ENCODE assay signal across 1 cellular context in the genomic region with DNA sequence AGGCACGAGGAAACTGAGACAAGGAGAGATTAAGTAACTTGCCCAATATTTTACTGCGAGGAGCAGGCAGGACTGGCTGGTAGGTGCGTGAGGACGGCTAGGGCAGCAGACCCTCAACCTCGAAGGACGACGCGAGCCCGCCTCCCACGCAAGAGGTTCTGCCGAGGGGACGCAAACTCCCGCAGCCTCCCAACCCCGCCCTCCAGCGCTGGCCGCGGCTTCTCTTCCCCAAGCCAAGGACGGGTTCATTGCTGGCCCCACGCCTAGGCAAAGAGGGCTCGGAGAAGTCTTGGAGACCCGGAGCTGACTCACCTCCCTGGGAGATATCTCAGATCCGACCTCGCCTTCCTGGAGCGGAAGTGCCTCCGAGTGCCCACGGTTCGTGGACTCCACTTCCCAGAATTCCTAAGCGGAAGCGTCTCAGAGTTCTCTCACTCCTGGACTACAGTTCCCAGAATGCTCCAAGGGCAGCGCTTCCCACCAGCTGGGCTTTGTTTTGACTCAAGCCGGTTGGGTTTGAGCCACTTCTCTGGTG.
TF ChIP-seq lines count a peak whose summit lies in the region.

A gene (minus strand): TSS at position 367 of the 535 bp plus-strand sequence. CDS start 1,621 bp downstream, outside the sequence.

TF ChIP-seq in GM12878, 131 proteins besides CTCF, POLR2A, EP300 and RAD21 (continued from another document and continues in another):
- TF ChIP-seq, protein P1, sequence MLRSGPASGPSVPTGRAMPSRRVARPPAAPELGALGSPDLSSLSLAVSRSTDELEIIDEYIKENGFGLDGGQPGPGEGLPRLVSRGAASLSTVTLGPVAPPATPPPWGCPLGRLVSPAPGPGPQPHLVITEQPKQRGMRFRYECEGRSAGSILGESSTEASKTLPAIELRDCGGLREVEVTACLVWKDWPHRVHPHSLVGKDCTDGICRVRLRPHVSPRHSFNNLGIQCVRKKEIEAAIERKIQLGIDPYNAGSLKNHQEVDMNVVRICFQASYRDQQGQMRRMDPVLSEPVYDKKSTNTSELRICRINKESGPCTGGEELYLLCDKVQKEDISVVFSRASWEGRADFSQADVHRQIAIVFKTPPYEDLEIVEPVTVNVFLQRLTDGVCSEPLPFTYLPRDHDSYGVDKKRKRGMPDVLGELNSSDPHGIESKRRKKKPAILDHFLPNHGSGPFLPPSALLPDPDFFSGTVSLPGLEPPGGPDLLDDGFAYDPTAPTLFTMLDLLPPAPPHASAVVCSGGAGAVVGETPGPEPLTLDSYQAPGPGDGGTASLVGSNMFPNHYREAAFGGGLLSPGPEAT (IDR thresholded peaks at IDR 0.05; ENCODE audit: low read depth), result peak; percentile 55; the same call in 1 of the 2 replicates
- TF ChIP-seq IRF4 (IDR thresholded peaks at IDR 0.05; ENCODE audit: low read depth, low read length) (peak; percentile 72), GATAD2B (conservative IDR thresholded peaks at IDR 0.05; ENCODE audit: low read depth) (peak; percentile 66; the same call in 1 of the 2 replicates), STAT1 (conservative IDR thresholded peaks at IDR 0.05) (peak; percentile 73; the same call in 1 of the 2 replicates), YY1 (IDR thresholded peaks at IDR 0.05; ENCODE audit: low read depth, low read length) (peak; percentile 51; the same call in 1 of the 2 replicates), CBX5 (IDR thresholded peaks at IDR 0.05; ENCODE audit: low read depth) (0 out of 2 replicates have a peak, but pooled peaks have one; percentile 59), CEBPB (IDR thresholded peaks at IDR 0.05; ENCODE audit: borderline replicate concordance in 1 of 2, low read depth in 2 of 2, low read length in 2 of 2) (no peak), RELA (IDR thresholded peaks at IDR 0.05; ENCODE audit: borderline replicate concordance, partially characterized antibody) (peak; percentile 67), IKZF2 (IDR thresholded peaks at IDR 0.05) (peak in 1 of 2 experiments; percentile 47; a peak in 2 of 4 replicates), WRNIP1 (IDR thresholded peaks at IDR 0.05; ENCODE audit: borderline replicate concordance, low read depth, low read length) (no peak), NBN (IDR thresholded peaks at IDR 0.05) (0 out of 2 replicates have a peak, but pooled peaks have one; percentile 24), GABPA (IDR thresholded peaks at IDR 0.05; ENCODE audit: low read depth) (peak; percentile 97), EED (IDR thresholded peaks at IDR 0.05; ENCODE audit: low read depth) (peak; percentile 19; the same call in 1 of the 2 replicates), SMAD5 (IDR thresholded peaks at IDR 0.05; ENCODE audit: low read depth) (peak; percentile 72; the same call in 1 of the 2 replicates), HCFC1 (IDR thresholded peaks at IDR 0.05; ENCODE audit: low read length) (peak; percentile 98), CREM (IDR thresholded peaks at IDR 0.05; ENCODE audit: low read depth) (peak; percentile 89), HDAC6 (IDR thresholded peaks at IDR 0.05; ENCODE audit: unreplicated experiment) (no peak), SPI1 (IDR thresholded peaks at IDR 0.05; ENCODE audit: borderline replicate concordance, insufficient read depth, low read depth, low read length) (peak; percentile 70; the same call in 1 of the 2 replicates), CHD2 (IDR thresholded peaks at IDR 0.05; ENCODE audit: borderline replicate concordance, low read depth, low read length) (peak; percentile 57; the same call in 1 of the 2 replicates), CREB1 (IDR thresholded peaks at IDR 0.05; ENCODE audit: low read depth) (peak; percentile 63), NR2C1 (IDR thresholded peaks at IDR 0.05) (peak; percentile 62; the same call in 1 of the 2 replicates), IKZF1 (conservative IDR thresholded peaks at IDR 0.05) (peak; percentile 96), POU2F2 (IDR thresholded peaks at IDR 0.05; ENCODE audit: borderline replicate concordance, low read depth, low read length) (0 out of 3 replicates have a peak, but pooled peaks have one; percentile 10), PML (IDR thresholded peaks at IDR 0.05; ENCODE audit: low read length) (peak; percentile 59; the same call in 1 of the 2 replicates), SMARCA5 (IDR thresholded peaks at IDR 0.05) (no peak), JUNB (IDR thresholded peaks at IDR 0.05) (peak; percentile 37; the same call in 1 of the 2 replicates), SIN3A (IDR thresholded peaks at IDR 0.05; ENCODE audit: low read depth, low read length) (peak; percentile 83; the same call in 1 of the 2 replicates), EGR1 (IDR thresholded peaks at IDR 0.05; ENCODE audit: borderline replicate concordance in 1 of 2, low read depth in 2 of 2, low read length in 2 of 2) (peak in 1 of 2 experiments; percentile 86; a peak in 2 of 3 replicates), TCF3 (IDR thresholded peaks at IDR 0.05; ENCODE audit: borderline replicate concordance, insufficient read depth, low read depth, low read length) (0 out of 2 replicates have a peak, but pooled peaks have one; percentile 37), NR2F1 (conservative IDR thresholded peaks at IDR 0.05) (0 out of 2 replicates have a peak, but pooled peaks have one; percentile 18), RBBP5 (conservative IDR thresholded peaks at IDR 0.05) (no peak), MXI1 (IDR thresholded peaks at IDR 0.05; ENCODE audit: low read depth, low read length) (0 out of 2 replicates have a peak, but pooled peaks have one; percentile 2), TCF7 (IDR thresholded peaks at IDR 0.05; ENCODE audit: borderline replicate concordance) (no peak)
- TF ChIP-seq, protein P2, sequence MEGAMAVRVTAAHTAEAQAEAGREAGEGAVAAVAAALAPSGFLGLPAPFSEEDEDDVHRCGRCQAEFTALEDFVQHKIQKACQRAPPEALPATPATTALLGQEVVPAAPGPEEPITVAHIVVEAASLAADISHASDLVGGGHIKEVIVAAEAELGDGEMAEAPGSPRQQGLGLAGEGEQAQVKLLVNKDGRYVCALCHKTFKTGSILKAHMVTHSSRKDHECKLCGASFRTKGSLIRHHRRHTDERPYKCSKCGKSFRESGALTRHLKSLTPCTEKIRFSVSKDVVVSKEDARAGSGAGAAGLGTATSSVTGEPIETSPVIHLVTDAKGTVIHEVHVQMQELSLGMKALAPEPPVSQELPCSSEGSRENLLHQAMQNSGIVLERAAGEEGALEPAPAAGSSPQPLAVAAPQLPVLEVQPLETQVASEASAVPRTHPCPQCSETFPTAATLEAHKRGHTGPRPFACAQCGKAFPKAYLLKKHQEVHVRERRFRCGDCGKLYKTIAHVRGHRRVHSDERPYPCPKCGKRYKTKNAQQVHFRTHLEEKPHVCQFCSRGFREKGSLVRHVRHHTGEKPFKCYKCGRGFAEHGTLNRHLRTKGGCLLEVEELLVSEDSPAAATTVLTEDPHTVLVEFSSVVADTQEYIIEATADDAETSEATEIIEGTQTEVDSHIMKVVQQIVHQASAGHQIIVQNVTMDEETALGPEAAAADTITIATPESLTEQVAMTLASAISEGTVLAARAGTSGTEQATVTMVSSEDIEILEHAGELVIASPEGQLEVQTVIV (IDR thresholded peaks at IDR 0.05; ENCODE audit: borderline replicate concordance, partially characterized antibody), result peak; percentile 9
- TF ChIP-seq, protein P3, sequence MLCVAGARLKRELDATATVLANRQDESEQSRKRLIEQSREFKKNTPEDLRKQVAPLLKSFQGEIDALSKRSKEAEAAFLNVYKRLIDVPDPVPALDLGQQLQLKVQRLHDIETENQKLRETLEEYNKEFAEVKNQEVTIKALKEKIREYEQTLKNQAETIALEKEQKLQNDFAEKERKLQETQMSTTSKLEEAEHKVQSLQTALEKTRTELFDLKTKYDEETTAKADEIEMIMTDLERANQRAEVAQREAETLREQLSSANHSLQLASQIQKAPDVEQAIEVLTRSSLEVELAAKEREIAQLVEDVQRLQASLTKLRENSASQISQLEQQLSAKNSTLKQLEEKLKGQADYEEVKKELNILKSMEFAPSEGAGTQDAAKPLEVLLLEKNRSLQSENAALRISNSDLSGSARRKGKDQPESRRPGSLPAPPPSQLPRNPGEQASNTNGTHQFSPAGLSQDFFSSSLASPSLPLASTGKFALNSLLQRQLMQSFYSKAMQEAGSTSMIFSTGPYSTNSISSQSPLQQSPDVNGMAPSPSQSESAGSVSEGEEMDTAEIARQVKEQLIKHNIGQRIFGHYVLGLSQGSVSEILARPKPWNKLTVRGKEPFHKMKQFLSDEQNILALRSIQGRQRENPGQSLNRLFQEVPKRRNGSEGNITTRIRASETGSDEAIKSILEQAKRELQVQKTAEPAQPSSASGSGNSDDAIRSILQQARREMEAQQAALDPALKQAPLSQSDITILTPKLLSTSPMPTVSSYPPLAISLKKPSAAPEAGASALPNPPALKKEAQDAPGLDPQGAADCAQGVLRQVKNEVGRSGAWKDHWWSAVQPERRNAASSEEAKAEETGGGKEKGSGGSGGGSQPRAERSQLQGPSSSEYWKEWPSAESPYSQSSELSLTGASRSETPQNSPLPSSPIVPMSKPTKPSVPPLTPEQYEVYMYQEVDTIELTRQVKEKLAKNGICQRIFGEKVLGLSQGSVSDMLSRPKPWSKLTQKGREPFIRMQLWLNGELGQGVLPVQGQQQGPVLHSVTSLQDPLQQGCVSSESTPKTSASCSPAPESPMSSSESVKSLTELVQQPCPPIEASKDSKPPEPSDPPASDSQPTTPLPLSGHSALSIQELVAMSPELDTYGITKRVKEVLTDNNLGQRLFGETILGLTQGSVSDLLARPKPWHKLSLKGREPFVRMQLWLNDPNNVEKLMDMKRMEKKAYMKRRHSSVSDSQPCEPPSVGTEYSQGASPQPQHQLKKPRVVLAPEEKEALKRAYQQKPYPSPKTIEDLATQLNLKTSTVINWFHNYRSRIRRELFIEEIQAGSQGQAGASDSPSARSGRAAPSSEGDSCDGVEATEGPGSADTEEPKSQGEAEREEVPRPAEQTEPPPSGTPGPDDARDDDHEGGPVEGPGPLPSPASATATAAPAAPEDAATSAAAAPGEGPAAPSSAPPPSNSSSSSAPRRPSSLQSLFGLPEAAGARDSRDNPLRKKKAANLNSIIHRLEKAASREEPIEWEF (IDR thresholded peaks at IDR 0.05; ENCODE audit: insufficient replicate concordance, low read depth, low read length), result peak; percentile 38
- TF ChIP-seq, protein P4, sequence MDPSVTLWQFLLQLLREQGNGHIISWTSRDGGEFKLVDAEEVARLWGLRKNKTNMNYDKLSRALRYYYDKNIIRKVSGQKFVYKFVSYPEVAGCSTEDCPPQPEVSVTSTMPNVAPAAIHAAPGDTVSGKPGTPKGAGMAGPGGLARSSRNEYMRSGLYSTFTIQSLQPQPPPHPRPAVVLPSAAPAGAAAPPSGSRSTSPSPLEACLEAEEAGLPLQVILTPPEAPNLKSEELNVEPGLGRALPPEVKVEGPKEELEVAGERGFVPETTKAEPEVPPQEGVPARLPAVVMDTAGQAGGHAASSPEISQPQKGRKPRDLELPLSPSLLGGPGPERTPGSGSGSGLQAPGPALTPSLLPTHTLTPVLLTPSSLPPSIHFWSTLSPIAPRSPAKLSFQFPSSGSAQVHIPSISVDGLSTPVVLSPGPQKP (IDR thresholded peaks at IDR 0.05; ENCODE audit: low read depth, low read length), result peak; percentile 68; the same call in 1 of the 2 replicates
- TF ChIP-seq, protein P5, sequence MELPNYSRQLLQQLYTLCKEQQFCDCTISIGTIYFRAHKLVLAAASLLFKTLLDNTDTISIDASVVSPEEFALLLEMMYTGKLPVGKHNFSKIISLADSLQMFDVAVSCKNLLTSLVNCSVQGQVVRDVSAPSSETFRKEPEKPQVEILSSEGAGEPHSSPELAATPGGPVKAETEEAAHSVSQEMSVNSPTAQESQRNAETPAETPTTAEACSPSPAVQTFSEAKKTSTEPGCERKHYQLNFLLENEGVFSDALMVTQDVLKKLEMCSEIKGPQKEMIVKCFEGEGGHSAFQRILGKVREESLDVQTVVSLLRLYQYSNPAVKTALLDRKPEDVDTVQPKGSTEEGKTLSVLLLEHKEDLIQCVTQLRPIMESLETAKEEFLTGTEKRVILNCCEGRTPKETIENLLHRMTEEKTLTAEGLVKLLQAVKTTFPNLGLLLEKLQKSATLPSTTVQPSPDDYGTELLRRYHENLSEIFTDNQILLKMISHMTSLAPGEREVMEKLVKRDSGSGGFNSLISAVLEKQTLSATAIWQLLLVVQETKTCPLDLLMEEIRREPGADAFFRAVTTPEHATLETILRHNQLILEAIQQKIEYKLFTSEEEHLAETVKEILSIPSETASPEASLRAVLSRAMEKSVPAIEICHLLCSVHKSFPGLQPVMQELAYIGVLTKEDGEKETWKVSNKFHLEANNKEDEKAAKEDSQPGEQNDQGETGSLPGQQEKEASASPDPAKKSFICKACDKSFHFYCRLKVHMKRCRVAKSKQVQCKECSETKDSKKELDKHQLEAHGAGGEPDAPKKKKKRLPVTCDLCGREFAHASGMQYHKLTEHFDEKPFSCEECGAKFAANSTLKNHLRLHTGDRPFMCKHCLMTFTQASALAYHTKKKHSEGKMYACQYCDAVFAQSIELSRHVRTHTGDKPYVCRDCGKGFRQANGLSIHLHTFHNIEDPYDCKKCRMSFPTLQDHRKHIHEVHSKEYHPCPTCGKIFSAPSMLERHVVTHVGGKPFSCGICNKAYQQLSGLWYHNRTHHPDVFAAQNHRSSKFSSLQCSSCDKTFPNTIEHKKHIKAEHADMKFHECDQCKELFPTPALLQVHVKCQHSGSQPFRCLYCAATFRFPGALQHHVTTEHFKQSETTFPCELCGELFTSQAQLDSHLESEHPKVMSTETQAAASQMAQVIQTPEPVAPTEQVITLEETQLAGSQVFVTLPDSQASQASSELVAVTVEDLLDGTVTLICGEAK (IDR thresholded peaks at IDR 0.05; ENCODE audit: borderline replicate concordance), result peak; percentile 93
- TF ChIP-seq, protein P6, sequence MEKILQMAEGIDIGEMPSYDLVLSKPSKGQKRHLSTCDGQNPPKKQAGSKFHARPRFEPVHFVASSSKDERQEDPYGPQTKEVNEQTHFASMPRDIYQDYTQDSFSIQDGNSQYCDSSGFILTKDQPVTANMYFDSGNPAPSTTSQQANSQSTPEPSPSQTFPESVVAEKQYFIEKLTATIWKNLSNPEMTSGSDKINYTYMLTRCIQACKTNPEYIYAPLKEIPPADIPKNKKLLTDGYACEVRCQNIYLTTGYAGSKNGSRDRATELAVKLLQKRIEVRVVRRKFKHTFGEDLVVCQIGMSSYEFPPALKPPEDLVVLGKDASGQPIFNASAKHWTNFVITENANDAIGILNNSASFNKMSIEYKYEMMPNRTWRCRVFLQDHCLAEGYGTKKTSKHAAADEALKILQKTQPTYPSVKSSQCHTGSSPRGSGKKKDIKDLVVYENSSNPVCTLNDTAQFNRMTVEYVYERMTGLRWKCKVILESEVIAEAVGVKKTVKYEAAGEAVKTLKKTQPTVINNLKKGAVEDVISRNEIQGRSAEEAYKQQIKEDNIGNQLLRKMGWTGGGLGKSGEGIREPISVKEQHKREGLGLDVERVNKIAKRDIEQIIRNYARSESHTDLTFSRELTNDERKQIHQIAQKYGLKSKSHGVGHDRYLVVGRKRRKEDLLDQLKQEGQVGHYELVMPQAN (conservative IDR thresholded peaks at IDR 0.05), result peak; percentile 55; the same call in 1 of the 2 replicates
